In the genomic region with DNA sequence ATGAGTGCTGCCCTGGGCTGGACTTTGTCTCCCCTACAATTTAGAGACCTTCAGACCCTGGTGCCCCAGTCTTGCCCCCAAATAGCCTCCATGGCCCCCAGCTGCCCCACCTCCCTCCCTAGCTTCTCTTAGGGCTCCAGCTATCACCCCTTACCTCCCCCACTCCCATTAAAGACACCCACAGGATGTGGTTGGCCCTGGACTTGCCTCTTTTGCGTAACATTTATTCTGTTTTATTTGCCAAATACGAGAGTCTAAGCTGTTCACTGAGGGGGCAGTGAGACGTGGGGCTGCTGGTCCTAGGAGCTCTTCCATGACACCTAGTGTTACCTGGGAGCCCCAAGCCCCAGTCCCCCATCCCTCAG, we compare ENCODE assay signal across 7 cellular contexts. TPM values are rescaled to one million over a fixed set of nuclear protein-coding genes. Genes with fewer than 3 reads are reported as not detected.
DNase-seq lines count a peak whose midpoint lies in the region; ATAC-seq and TF ChIP-seq lines count a peak whose summit lies in the region.

No MANE protein-coding gene starts in this region.

- peak overlapping the region; percentile 100 for H3K27ac Mint-ChIP-seq in HFFc6
- peak overlapping the region; percentile 99 for H3K27ac Mint-ChIP-seq in T-helper 17 cell

- H3K4me3 Mint-ChIP-seq in HFFc6 (peak overlapping the region; percentile 89), T-helper 17 cell (peak overlapping the region; percentile 97)

- DNase-seq in HFFc6, result no peak
- DNase-seq in T-helper 17 cell, result no peak
- DNase-seq in epithelial cell of esophagus (ENCODE audit: low read depth), result peak; percentile 56
- no peak for DNase-seq in retinal pigment epithelial cell (ENCODE audit: low read depth)
- DNase-seq in globus pallidus (ENCODE audit: low spot score), result no peak

- no peak for TF ChIP-seq CTCF in HFFc6 (IDR thresholded peaks at IDR 0.05)
- TF ChIP-seq CTCF in epithelial cell of esophagus (IDR thresholded peaks at IDR 0.05; ENCODE audit: insufficient read depth, low read depth, low read length, missing control alignments), result no peak
- TF ChIP-seq CTCF in retinal pigment epithelial cell (conservative IDR thresholded peaks at IDR 0.05; ENCODE audit: low read depth, low read length), result no peak

- ATAC-seq in T-helper 17 cell (peak; percentile 6), HG03045 (IDR thresholded peaks at IDR 0.05; ENCODE audit: unreplicated experiment) (no peak), HG02623 (IDR thresholded peaks at IDR 0.05; ENCODE audit: unreplicated experiment) (no peak)

- H3K4me3 ChIP-seq in epithelial cell of esophagus (ENCODE audit: low read length) (peak overlapping the region; percentile 97), retinal pigment epithelial cell (ENCODE audit: low read length) (peak overlapping the region; percentile 44)

- H3K9me3 Mint-ChIP-seq in HFFc6, result no peaks in the 10 kb centered on the region

- no peaks in the 10 kb centered on the region for H3K9me3 ChIP-seq in T-helper 17 cell (ENCODE audit: control insufficient read depth, low read length, poor library complexity, severe bottlenecking)

- peaks cover 2% of the 10 kb centered on the region; the same call in 1 of the 2 replicates for H3K27me3 Mint-ChIP-seq in HFFc6 (ENCODE audit: insufficient read depth)
- no peaks in the 10 kb centered on the region for H3K27me3 Mint-ChIP-seq in T-helper 17 cell

- H3K4me1 Mint-ChIP-seq in HFFc6 (ENCODE audit: low read depth) (peaks cover 53% of the 10 kb centered on the region), T-helper 17 cell (peaks cover 35% of the 10 kb centered on the region)

- H3K36me3 Mint-ChIP-seq in HFFc6 (ENCODE audit: low read depth) (peaks cover 28% of the 10 kb centered on the region), T-helper 17 cell (ENCODE audit: low read depth) (peaks cover 10% of the 10 kb centered on the region)

RNA-seq across cellular contexts. Expression of a gene that starts 4.5 kb away (rescaled TPM):
- total RNA-seq in HFFc6 (2021; fragmentation: NEBNext Ultra II Directional; extraction: Animal tissue kit (Norgen Biotek cat#: 25700)), result 1 to 10 TPM; 5.6 to 7.0 (median 6.3) TPM
- 100 to 1,000 TPM; 166 to 170 TPM for total RNA-seq in T-helper 17 cell

RNA-seq across cellular contexts. Expression of a gene that starts 35.7 kb away (rescaled TPM):
- total RNA-seq in HFFc6 (2021; fragmentation: NEBNext Ultra II Directional; extraction: Animal tissue kit (Norgen Biotek cat#: 25700)), result 10 to 100 TPM; 52.6 to 63.8 (median 56.9) TPM
- total RNA-seq in T-helper 17 cell, result 10 to 100 TPM; 54.7 to 58.0 TPM

Comparison
In these comparisons a context has a peak if more than half of its experiments do, and no peak if none do; other contexts are left out.
1. RNA of a gene that starts 4.5 kb away (total RNA-seq): 166 to 170 TPM in T-helper 17 cell; 5.6 to 7.0 TPM in HFFc6; every median in the first group is over 10 times any median in the second.